In the genomic region with DNA sequence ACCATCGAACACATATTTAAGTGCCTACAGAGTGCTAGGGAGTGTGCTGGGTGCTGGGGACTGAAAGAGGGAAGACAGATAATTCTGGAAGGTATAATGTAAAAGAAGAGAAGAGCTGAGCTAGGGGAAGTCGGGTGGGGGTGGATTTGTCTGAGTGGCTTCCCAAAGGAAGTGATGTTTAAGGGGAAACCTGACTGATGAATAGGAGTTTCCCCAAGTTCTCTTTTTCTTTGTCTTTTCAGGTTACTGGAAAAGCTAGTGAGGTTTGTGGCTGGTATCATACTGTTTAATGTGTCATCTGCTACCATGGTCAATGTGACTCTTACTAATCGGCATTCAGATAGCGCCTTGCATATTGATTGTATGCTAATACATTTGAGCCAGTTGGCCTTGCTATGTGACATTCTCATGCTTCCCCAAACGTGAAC, we compare ENCODE assay signal across 1 cellular context.
A peak's percentile ranks its signal among the peaks of the same experiment; 100 is the strongest.
TF ChIP-seq lines count a peak whose summit lies in the region.

No MANE protein-coding gene starts in this region.

TF ChIP-seq in GM12878, 131 proteins besides CTCF, POLR2A, EP300 and RAD21 (continued from another document):
- TF ChIP-seq, protein P1, sequence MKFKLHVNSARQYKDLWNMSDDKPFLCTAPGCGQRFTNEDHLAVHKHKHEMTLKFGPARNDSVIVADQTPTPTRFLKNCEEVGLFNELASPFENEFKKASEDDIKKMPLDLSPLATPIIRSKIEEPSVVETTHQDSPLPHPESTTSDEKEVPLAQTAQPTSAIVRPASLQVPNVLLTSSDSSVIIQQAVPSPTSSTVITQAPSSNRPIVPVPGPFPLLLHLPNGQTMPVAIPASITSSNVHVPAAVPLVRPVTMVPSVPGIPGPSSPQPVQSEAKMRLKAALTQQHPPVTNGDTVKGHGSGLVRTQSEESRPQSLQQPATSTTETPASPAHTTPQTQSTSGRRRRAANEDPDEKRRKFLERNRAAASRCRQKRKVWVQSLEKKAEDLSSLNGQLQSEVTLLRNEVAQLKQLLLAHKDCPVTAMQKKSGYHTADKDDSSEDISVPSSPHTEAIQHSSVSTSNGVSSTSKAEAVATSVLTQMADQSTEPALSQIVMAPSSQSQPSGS (IDR thresholded peaks at IDR 0.05; ENCODE audit: low read length) = peak; percentile 57
- no peak for TF ChIP-seq MXI1 (IDR thresholded peaks at IDR 0.05; ENCODE audit: low read depth, low read length)
TF ChIP-seq in GM12878: peak in this region for 34.
